ENCODE assay signal across 28 cellular contexts in genomic region chr7:151544183-151544582, GRCh38.
"Had no signal": no experiment of that assay in that cellular context is flagged by ENCODE, and none has a peak within 500 bp of the region (broad histone marks: within the 10 kb centered on the region; RNA-seq: fewer than 3 reads in every experiment).

No MANE protein-coding gene starts in this region.

- H3K4me3 ChIP-seq: stomach, suprapubic skin, testis, thoracic aorta, thyroid gland, tibial artery, tibial nerve, transverse colon, upper lobe of left lung, upper lobe of right lung, uterus, vagina had no signal

- H3K27ac Mint-ChIP-seq: stimulated activated effector memory CD8-positive, alpha-beta T cell treated with anti-CD3 and anti-CD28 coated beads, Interleukin-12 subunit alpha, Interleukin-12 subunit beta, amount 100 ng/mL, for 72 hours; stimulated activated memory B cell treated with anti-CD40 and anti-IgM and Interleukin-4, amounts not matched to agents 10 μg/mL and 1 μg/mL and 100 μg/mL, for 72 hours; stimulated activated naive CD8-positive, alpha-beta T cell treated with anti-CD3 and anti-CD28 coated beads, Interleukin-15, amount 100 ng/mL, for 72 hours; stimulated activated naive CD8-positive, alpha-beta T cell treated with anti-CD3 and anti-CD28 coated beads, Interleukin-15, Interleukin-2, amounts not matched to agents 100 ng/mL and 50 ng/mL, for 24 hours; type B pancreatic cell had no signal

- DNase-seq: stimulated activated CD4-positive, alpha-beta T cell treated with anti-CD3 and anti-CD28 coated beads, Interleukin-2, amount 100 ng/mL, for 48 hours; stimulated activated CD4-positive, alpha-beta T cell treated with anti-CD3 and anti-CD28 coated beads, Interleukin-4, amount 100 ng/mL, for 1 hour; stimulated activated CD4-positive, alpha-beta T cell treated with anti-CD3 and anti-CD28 coated beads, Interleukin-4, amount 100 ng/mL, for 24 hours; stimulated activated CD4-positive, alpha-beta T cell treated with anti-CD3 and anti-CD28 coated beads, Interleukin-4, amount 100 ng/mL, for 4 hours; stimulated activated CD8-positive, alpha-beta memory T cell treated with anti-CD3 and anti-CD28 coated beads, Interleukin-4, amount 100 ng/mL, for 48 hours; stimulated activated naive CD4-positive, alpha-beta T cell; stimulated activated naive CD4-positive, alpha-beta T cell treated with Interleukin-2 at 50 U/mL for 16 hours; stimulated activated naive CD8-positive, alpha-beta T cell treated with anti-CD3 and anti-CD28 coated beads, Interleukin-15, amount 100 ng/mL, for 72 hours; stimulated activated naive CD8-positive, alpha-beta T cell treated with anti-CD3 and anti-CD28 coated beads, Interleukin-15, Interleukin-2, amounts not matched to agents 100 U/mL and 50 U/mL, for 24 hours; stomach; substantia nigra; testis; thyroid gland; tibial artery; transverse colon; trophoblast cell; upper lobe of left lung; upper lobe of right lung; uterus had no signal

- H3K4me3 Mint-ChIP-seq: stimulated activated effector memory CD8-positive, alpha-beta T cell treated with anti-CD3 and anti-CD28 coated beads, Interleukin-12 subunit alpha, Interleukin-12 subunit beta, amount 100 ng/mL, for 72 hours; stimulated activated memory B cell treated with anti-CD40 and anti-IgM and Interleukin-4, amounts not matched to agents 10 μg/mL and 1 μg/mL and 100 μg/mL, for 72 hours; stimulated activated naive CD8-positive, alpha-beta T cell treated with anti-CD3 and anti-CD28 coated beads, Interleukin-15, amount 100 ng/mL, for 72 hours; stimulated activated naive CD8-positive, alpha-beta T cell treated with anti-CD3 and anti-CD28 coated beads, Interleukin-15, Interleukin-2, amounts not matched to agents 100 ng/mL and 50 ng/mL, for 24 hours; type B pancreatic cell had no signal

- FAIRE-seq: urothelium cell line had no signal

- H3K36me3 ChIP-seq: stomach, suprapubic skin, thoracic aorta, thyroid gland, tibial artery, tibial nerve, transverse colon, upper lobe of left lung, upper lobe of right lung, uterus, vagina had no signal

- ATAC-seq: stimulated activated effector memory CD8-positive, alpha-beta T cell treated with anti-CD3 and anti-CD28 coated beads, Interleukin-12 subunit alpha, Interleukin-12 subunit beta, amount 100 ng/mL, for 72 hours; stimulated activated memory B cell treated with anti-CD40 and anti-IgM and Interleukin-4, amounts not matched to agents 10 μg/mL and 1 μg/mL and 100 μg/mL, for 72 hours; stimulated activated naive CD8-positive, alpha-beta T cell treated with anti-CD3 and anti-CD28 coated beads, Interleukin-15, amount 100 ng/mL, for 72 hours; stimulated activated naive CD8-positive, alpha-beta T cell treated with anti-CD3 and anti-CD28 coated beads, Interleukin-15, Interleukin-2, amounts not matched to agents 100 U/mL and 50 U/mL, for 24 hours; upper lobe of right lung had no signal

- H3K9me3 ChIP-seq: stomach, suprapubic skin, testis, thoracic aorta, thyroid gland, tibial artery, tibial nerve, transverse colon, upper lobe of left lung, upper lobe of right lung, uterus, vagina had no signal

- H3K9me3 Mint-ChIP-seq: stimulated activated effector memory CD8-positive, alpha-beta T cell treated with anti-CD3 and anti-CD28 coated beads, Interleukin-12 subunit alpha, Interleukin-12 subunit beta, amount 100 ng/mL, for 72 hours; stimulated activated memory B cell treated with anti-CD40 and anti-IgM and Interleukin-4, amounts not matched to agents 10 μg/mL and 1 μg/mL and 100 μg/mL, for 72 hours; stimulated activated naive CD8-positive, alpha-beta T cell treated with anti-CD3 and anti-CD28 coated beads, Interleukin-15, amount 100 ng/mL, for 72 hours; stimulated activated naive CD8-positive, alpha-beta T cell treated with anti-CD3 and anti-CD28 coated beads, Interleukin-15, Interleukin-2, amounts not matched to agents 100 ng/mL and 50 ng/mL, for 24 hours; type B pancreatic cell had no signal

- H3K27me3 ChIP-seq: stomach, suprapubic skin, testis, thyroid gland, tibial artery, tibial nerve, upper lobe of left lung, upper lobe of right lung, uterus, vagina had no signal

- H3K4me1 ChIP-seq: suprapubic skin, transverse colon, upper lobe of left lung, upper lobe of right lung, uterus had no signal

- H3K36me3 Mint-ChIP-seq: stimulated activated effector memory CD8-positive, alpha-beta T cell treated with anti-CD3 and anti-CD28 coated beads, Interleukin-12 subunit alpha, Interleukin-12 subunit beta, amount 100 ng/mL, for 72 hours; stimulated activated memory B cell treated with anti-CD40 and anti-IgM and Interleukin-4, amounts not matched to agents 10 μg/mL and 1 μg/mL and 100 μg/mL, for 72 hours; type B pancreatic cell had no signal

- H3K27ac ChIP-seq: stomach, suprapubic skin, testis, thoracic aorta, thyroid gland, tibial artery, tibial nerve, transverse colon, upper lobe of left lung, upper lobe of right lung, uterus, vagina had no signal

- H3K4me1 Mint-ChIP-seq: stimulated activated naive CD8-positive, alpha-beta T cell treated with anti-CD3 and anti-CD28 coated beads, Interleukin-15, amount 100 ng/mL, for 72 hours had no signal
